In genomic region chr19:57559008-57559403, GRCh38 we compare ENCODE assay signal across 8 cellular contexts. TPM values are rescaled to one million over a fixed set of nuclear protein-coding genes. Genes with fewer than 3 reads are reported as not detected.
DNase-seq lines count a peak whose midpoint lies in the region; ATAC-seq, FAIRE-seq and TF ChIP-seq lines count a peak whose summit lies in the region.

No MANE protein-coding gene starts in this region.

- TF ChIP-seq CTCF in OCI-LY1 (IDR thresholded peaks at IDR 0.05; ENCODE audit: low read length) (no peak), breast epithelium (IDR thresholded peaks at IDR 0.05) (no peak), kidney (IDR thresholded peaks at IDR 0.05; ENCODE audit: borderline replicate concordance, extremely low read depth, insufficient read depth) (no peak)

- in situ Hi-C loops in Caki2 (cut with HindIII; ENCODE audit: low pct_unique_long_range_greater_than_20kb, low sequenced_read_pairs): no loop called here

- H3K27me3 ChIP-seq in OCI-LY1 (ENCODE audit: insufficient read depth, low read length) (no peaks in the 10 kb centered on the region), breast epithelium (no peaks in the 10 kb centered on the region)

- H3F3A ChIP-seq in OCI-LY1 (ENCODE audit: insufficient read depth, low read length): no peaks in the 10 kb centered on the region

- no peaks in the 10 kb centered on the region for H4K20me1 ChIP-seq in OCI-LY1 (ENCODE audit: insufficient read depth, low read length)

- H2AFZ ChIP-seq in OCI-LY1 (ENCODE audit: low read length): no peak overlapping the region

- TF ChIP-seq POLR2A in breast epithelium (IDR thresholded peaks at IDR 0.05): no peak

- peak overlapping the region; percentile 65 for H3K9ac ChIP-seq in OCI-LY1 (ENCODE audit: low read length)
- peak overlapping the region; percentile 49 to 77 for H3K9ac ChIP-seq in kidney (ENCODE audit: low read length in 2 of 2)

- H3K9me2 ChIP-seq in OCI-LY1 (ENCODE audit: low read depth, low read length): no peaks in the 10 kb centered on the region

- ATAC-seq in GM21447 (IDR thresholded peaks at IDR 0.05; ENCODE audit: unreplicated experiment) (peak; percentile 41), GM21786 (IDR thresholded peaks at IDR 0.05; ENCODE audit: unreplicated experiment) (no peak)

- intact Hi-C loops in breast epithelium (cut with DNase I; ENCODE audit: low total_unique reads): no loop called here
- intact Hi-C loops in kidney (cut with DNase I): no loop called here

- peak overlapping the region; percentile 75 for H3K4me3 ChIP-seq in OCI-LY1 (ENCODE audit: low read depth, low read length, poor library complexity, severe bottlenecking)
- H3K4me3 ChIP-seq in breast epithelium: peak overlapping the region; percentile 93 to 99 (median 95)
- H3K4me3 ChIP-seq in kidney (ENCODE audit: low read length in 2 of 2): peak overlapping the region; percentile 84 to 96

- DNase-seq in Caki2 (ENCODE audit: low read depth) (peak; percentile 36), breast epithelium (ENCODE audit: low spot score in 2 of 2) (no peak), kidney (peak; percentile 64)
- DNase-seq in stimulated activated CD8-positive, alpha-beta memory T cell treated with anti-CD3 and anti-CD28 coated beads, Interleukin-4, amount 100 ng/mL, for 48 hours: peak; percentile 41
- DNase-seq in stimulated activated naive CD4-positive, alpha-beta T cell treated with Interleukin-2 at 50 U/mL for 16 hours (lab: John Stamatoyannopoulos, UW): no peak

- H3K27ac ChIP-seq in OCI-LY1 (ENCODE audit: low read depth, low read length, poor library complexity, severe bottlenecking) (no peak overlapping the region), breast epithelium (peak overlapping the region; percentile 77 to 85), kidney (ENCODE audit: low read depth in 2 of 2, low read length in 2 of 2) (peak overlapping the region in 1 of 2 donors; percentile 37)

- no peak for FAIRE-seq in kidney (lab: Jason Lieb, UNC)

- H3K79me2 ChIP-seq in OCI-LY1 (ENCODE audit: insufficient read depth, low read length): no peaks in the 10 kb centered on the region

- H3K4me1 ChIP-seq in OCI-LY1 (ENCODE audit: insufficient read depth, low read length, severe bottlenecking) (peaks cover 13% of the 10 kb centered on the region), breast epithelium (peaks cover 0 to 9% of the 10 kb centered on the region in 2 donors), kidney (ENCODE audit: control insufficient read depth in 1 of 2, insufficient read depth in 1 of 2, low read depth in 1 of 2, low read length in 2 of 2) (peaks cover 11 to 15% of the 10 kb centered on the region in 2 donors)

- peaks cover 26% of the 10 kb centered on the region for H3K36me3 ChIP-seq in OCI-LY1 (ENCODE audit: insufficient read depth, low read length)
- H3K36me3 ChIP-seq in breast epithelium: peaks cover 13% of the 10 kb centered on the region
- H3K36me3 ChIP-seq in kidney (ENCODE audit: control insufficient read depth in 1 of 2, insufficient read depth in 2 of 2, low read length in 2 of 2): peaks cover 16 to 22% of the 10 kb centered on the region in 2 donors

- peak overlapping the region; percentile 63 for H3K4me2 ChIP-seq in OCI-LY1 (ENCODE audit: low read length)

- peaks cover 21% of the 10 kb centered on the region for H3K9me3 ChIP-seq in OCI-LY1 (ENCODE audit: low read length)
- H3K9me3 ChIP-seq in breast epithelium: peaks cover 38 to 43% of the 10 kb centered on the region in 2 donors
- H3K9me3 ChIP-seq in kidney (ENCODE audit: control insufficient read depth in 1 of 2, low read length in 2 of 2): peaks cover 5 to 7% of the 10 kb centered on the region in 2 donors

RNA-seq across cellular contexts. Expression of gene ZNF550, which starts 0.7 kb away (rescaled TPM):
- 5.5 and 14.9 TPM in 2 replicates for total RNA-seq in Caki2 (2014; rRNA removed; shearing (Covaris generic); ENCODE audit: low replicate concordance)
- total RNA-seq in breast epithelium: 10 to 100 TPM in 2 of 3 donors, 1 to 10 TPM in 1; 5.4 to 15.5 (median 15.1) TPM
- total RNA-seq in kidney: 15.1 TPM
- 2.5 TPM for polyA plus RNA-seq in kidney (ENCODE audit: insufficient read depth, low read depth, low replicate concordance)

RNA-seq across cellular contexts. Expression of gene ZNF416, which starts 19.7 kb away (rescaled TPM):
- total RNA-seq in Caki2 (2014; rRNA removed; shearing (Covaris generic); ENCODE audit: low replicate concordance): 5.0 and 14.8 TPM in 2 replicates
- total RNA-seq in breast epithelium (1 to 10 TPM; 2.7 to 6.4 (median 6.2) TPM), kidney (8.0 TPM)
- polyA plus RNA-seq in kidney (ENCODE audit: insufficient read depth, low read depth, low replicate concordance): 3.5 TPM

RNA-seq across cellular contexts. Expression of gene ZIK1, which starts 24.9 kb away (rescaled TPM):
- 4.3 and 6.9 TPM in 2 replicates for total RNA-seq in Caki2 (2014; rRNA removed; shearing (Covaris generic); ENCODE audit: low replicate concordance)
- total RNA-seq in breast epithelium (1 to 10 TPM; 2.2 to 8.9 (median 6.9) TPM), kidney (9.3 TPM)
- polyA plus RNA-seq in kidney (ENCODE audit: insufficient read depth, low read depth, low replicate concordance): 3.1 TPM

RNA-seq across cellular contexts. Expression of gene ZNF549, which starts 31.9 kb away (rescaled TPM):
- total RNA-seq in Caki2 (2014; rRNA removed; shearing (Covaris generic); ENCODE audit: low replicate concordance): 1.5 and 3.3 TPM in 2 replicates
- 10 to 100 TPM in 1 of 3 donors, 1 to 10 TPM in 2; 3.7 to 11.6 (median 7.9) TPM for total RNA-seq in breast epithelium
- 8.7 TPM for total RNA-seq in kidney
- polyA plus RNA-seq in kidney (ENCODE audit: insufficient read depth, low read depth, low replicate concordance): 2.4 TPM

RNA-seq across cellular contexts. Expression of gene ZNF530, which starts 40.7 kb away (rescaled TPM):
- 5.2 and 13.3 TPM in 2 replicates for total RNA-seq in Caki2 (2014; rRNA removed; shearing (Covaris generic); ENCODE audit: low replicate concordance)
- total RNA-seq in breast epithelium (1 to 10 TPM; 2.9 to 6.9 (median 5.3) TPM), kidney (3.5 TPM)
- 1.1 TPM for polyA plus RNA-seq in kidney (ENCODE audit: insufficient read depth, low read depth, low replicate concordance)

Comparison
In these comparisons a context has a peak if more than half of its experiments do, and no peak if none do; other contexts are left out.
1. DNase-seq: peak in Caki2 (single experiment), kidney (single experiment) and stimulated activated CD8-positive, alpha-beta memory T cell treated with anti-CD3 and anti-CD28 coated beads, Interleukin-4, amount 100 ng/mL, for 48 hours (single experiment); none in breast epithelium (0 of 2) and stimulated activated naive CD4-positive, alpha-beta T cell treated with Interleukin-2 at 50 U/mL for 16 hours (single experiment).
2. Peak in every context shown above with its lines, with median percentiles within 50 percentile points of each other: H3K4me3 ChIP-seq.